ENCODE assay signal across 23 cellular contexts in genomic region chr14:91277546-91278382, GRCh38. TPM values are rescaled to one million over a fixed set of nuclear protein-coding genes. Genes with fewer than 3 reads are reported as not detected.
DNase-seq lines count a peak whose midpoint lies in the region; ATAC-seq and TF ChIP-seq lines count a peak whose summit lies in the region.
"Had no signal": no experiment of that assay in that cellular context is flagged by ENCODE, and none has a peak within 500 bp of the region (broad histone marks: within the 10 kb centered on the region; RNA-seq: fewer than 3 reads in every experiment).

No MANE protein-coding gene starts in this region.

- CTCF ChIA-PET in activated naive CD4-positive, alpha-beta T cell treated with anti-CD3 and anti-CD28 coated beads for 36 hours (lab: Charles Lee), result interaction anchor here (0.5 to 5.8 kb wide), 4 partner anchors 9 to 583 kb away, joined by 3 to 34 read pairs (median 8); no protein-coding TSS in a partner anchor
- CTCF ChIA-PET in OCI-LY7 (lab: Charles Lee; ENCODE audit: unreplicated experiment), result interaction anchor here (0.6 kb wide), 1 partner anchor 147 kb away, joined by 3 read pairs; no protein-coding TSS in a partner anchor

- H3K9me3 Mint-ChIP-seq in activated naive CD4-positive, alpha-beta T cell treated with anti-CD3 and anti-CD28 coated beads, Interleukin-2, amount 50 U/mL, for 24 hours, result no peaks in the 10 kb centered on the region
- no peaks in the 10 kb centered on the region for H3K9me3 Mint-ChIP-seq in activated naive CD4-positive, alpha-beta T cell treated with anti-CD3 and anti-CD28 coated beads for 36 hours
- H3K9me3 Mint-ChIP-seq: activated naive CD8-positive, alpha-beta T cell treated with anti-CD3 and anti-CD28 coated beads, Interleukin-2, amount 50 U/mL, for 24 hours; activated T-helper 17 cell treated with anti-CD3 and anti-CD28 coated beads, Interleukin-2, amount 50 U/mL, for 72 hours had no signal

- H3K27ac Mint-ChIP-seq in activated naive CD4-positive, alpha-beta T cell treated with anti-CD3 and anti-CD28 coated beads, Interleukin-2, amount 50 U/mL, for 24 hours, result peak overlapping the region; percentile 23
- no peak overlapping the region for H3K27ac Mint-ChIP-seq in activated naive CD4-positive, alpha-beta T cell treated with anti-CD3 and anti-CD28 coated beads for 36 hours
- H3K27ac Mint-ChIP-seq: activated T-helper 17 cell treated with anti-CD3 and anti-CD28 coated beads, Interleukin-2, amount 50 U/mL, for 72 hours; brain had no signal

- no peaks in the 10 kb centered on the region for H3K79me2 ChIP-seq in OCI-LY7 (ENCODE audit: insufficient read depth, low read depth, low read length)

- no TSS peak for BruUV-seq in OCI-LY7 (replicated peaks; lab: Mats Ljungman, UMichigan)

- intact Hi-C loops in activated naive CD4-positive, alpha-beta T cell treated with anti-CD3 and anti-CD28 coated beads for 36 hours (cut with micrococcal nuclease), result no loop called here
- intact Hi-C loops in OCI-LY7 (cut with micrococcal nuclease; ENCODE audit: unreplicated experiment), result no loop called here
- intact Hi-C loops in transverse colon (cut with DNase I; ENCODE audit: low total_unique reads), result no loop called here

- WGBS in thymus, result 94% methylated on average over 30 of the region's 30 CpGs
- WGBS in transverse colon (ENCODE audit: low coverage in 1 of 2), 2 donors, result 80 to 92% methylated on average over 1 to 30 of the region's 30 CpGs

- no peak overlapping the region for H3K4me2 ChIP-seq in OCI-LY7 (ENCODE audit: low read length)
- H3K4me2 ChIP-seq: smooth muscle cell had no signal

- H3K9me2 ChIP-seq in OCI-LY7 (ENCODE audit: insufficient read depth, low read length), result no peaks in the 10 kb centered on the region

- in situ Hi-C loops in transverse colon (cut with MboI; ENCODE audit: low pct_ligation_motif_present in 1 of 4, low pct_unique_long_range_greater_than_20kb in 1 of 4, low sequenced_read_pairs in 3 of 4), result loop anchor here in 2 of 4 donors (25.0 kb wide), 2 partner anchors 365 to 390 kb away; no protein-coding TSS in a partner anchor

- peaks cover 98% of the 10 kb centered on the region for H3K36me3 ChIP-seq in OCI-LY7 (ENCODE audit: insufficient read depth, low read length)
- peaks cover 90% of the 10 kb centered on the region for H3K36me3 ChIP-seq in thymus (ENCODE audit: control insufficient read depth, insufficient read depth)
- H3K36me3 ChIP-seq in transverse colon, result peaks cover 0 to 22% (median 0%) of the 10 kb centered on the region in 4 donors
- H3K36me3 ChIP-seq: uterus had no signal

- POLR2A ChIA-PET in OCI-LY7 (lab: Charles Lee), result interaction anchor here (1.5 kb wide), 2 partner anchors 9 to 101 kb away, joined by 3 read pairs; no protein-coding TSS in a partner anchor

- H3K4me1 ChIP-seq in OCI-LY7 (ENCODE audit: insufficient read depth, low read length, poor library complexity, severe bottlenecking) (peaks cover 48% of the 10 kb centered on the region), thymus (ENCODE audit: control insufficient read depth, insufficient read depth, low read length) (no peaks in the 10 kb centered on the region), transverse colon (no peaks in the 10 kb centered on the region)
- H3K4me1 ChIP-seq: uterus had no signal

- no peak for TF ChIP-seq EP300 in transverse colon (IDR thresholded peaks at IDR 0.05; ENCODE audit: low read depth)

- H3K4me1 Mint-ChIP-seq in activated naive CD4-positive, alpha-beta T cell treated with anti-CD3 and anti-CD28 coated beads, Interleukin-2, amount 50 U/mL, for 24 hours, result no peaks in the 10 kb centered on the region
- H3K4me1 Mint-ChIP-seq in activated naive CD4-positive, alpha-beta T cell treated with anti-CD3 and anti-CD28 coated beads for 36 hours (ENCODE audit: low read depth), result no peaks in the 10 kb centered on the region
- H3K4me1 Mint-ChIP-seq: activated T-helper 17 cell treated with anti-CD3 and anti-CD28 coated beads, Interleukin-2, amount 50 U/mL, for 72 hours; brain had no signal

- peaks cover 7% of the 10 kb centered on the region for H3K36me3 Mint-ChIP-seq in activated naive CD4-positive, alpha-beta T cell treated with anti-CD3 and anti-CD28 coated beads, Interleukin-2, amount 50 U/mL, for 24 hours
- peaks cover 28% of the 10 kb centered on the region for H3K36me3 Mint-ChIP-seq in activated naive CD4-positive, alpha-beta T cell treated with anti-CD3 and anti-CD28 coated beads for 36 hours (ENCODE audit: low read depth)

- H3K4me3 ChIP-seq in OCI-LY7 (ENCODE audit: low read depth, low read length, poor library complexity, severe bottlenecking) (no peak overlapping the region), thymus (ENCODE audit: low read length) (no peak overlapping the region), transverse colon (no peak overlapping the region)
- H3K4me3 ChIP-seq: smooth muscle cell, uterus had no signal

- H4K20me1 ChIP-seq in OCI-LY7 (ENCODE audit: insufficient read depth, low read length), result no peaks in the 10 kb centered on the region

- ATAC-seq in esophagus mucosa, result peak; percentile 71
- no peak for ATAC-seq in left lobe of liver
- ATAC-seq: activated CD4-positive, CD25-positive, alpha-beta regulatory T cell treated with anti-CD3 and anti-CD28 coated beads, Interleukin-2, amount 50 U/mL, for 24 hours; activated naive CD8-positive, alpha-beta T cell treated with anti-CD3 and anti-CD28 coated beads, Interleukin-2, amount 50 U/mL, for 24 hours; activated T-helper 17 cell treated with anti-CD3 and anti-CD28 coated beads, Interleukin-2, amount 50 U/mL, for 72 hours had no signal

- H3K4me3 Mint-ChIP-seq in activated naive CD4-positive, alpha-beta T cell treated with anti-CD3 and anti-CD28 coated beads, Interleukin-2, amount 50 U/mL, for 24 hours, result no peak overlapping the region
- no peak overlapping the region for H3K4me3 Mint-ChIP-seq in activated naive CD4-positive, alpha-beta T cell treated with anti-CD3 and anti-CD28 coated beads for 36 hours
- H3K4me3 Mint-ChIP-seq: activated naive CD8-positive, alpha-beta T cell treated with anti-CD3 and anti-CD28 coated beads, Interleukin-2, amount 50 U/mL, for 24 hours; activated T-helper 17 cell treated with anti-CD3 and anti-CD28 coated beads, Interleukin-2, amount 50 U/mL, for 72 hours; brain had no signal

- H3K27ac ChIP-seq in OCI-LY7 (ENCODE audit: low read depth, low read length, poor library complexity, severe bottlenecking) (peak overlapping the region; percentile 97), thymus (ENCODE audit: low read depth) (peak overlapping the region; percentile 19), transverse colon (no peak overlapping the region)
- H3K27ac ChIP-seq: C4-2B, uterus had no signal

- H3K27me3 ChIP-seq in thymus (ENCODE audit: control insufficient read depth, insufficient read depth) (no peaks in the 10 kb centered on the region), transverse colon (no peaks in the 10 kb centered on the region)
- H3K27me3 ChIP-seq: uterus had no signal

- H2AFZ ChIP-seq in OCI-LY7 (ENCODE audit: low read length), result no peak overlapping the region

- TF ChIP-seq CTCF in OCI-LY7 (conservative IDR thresholded peaks at IDR 0.05; ENCODE audit: low read length), result no peak
- TF ChIP-seq CTCF in transverse colon (IDR thresholded peaks at IDR 0.05), result no peak

- TF ChIP-seq POLR2A in transverse colon (IDR thresholded peaks at IDR 0.05), result no peak

- H3K27me3 Mint-ChIP-seq in activated naive CD4-positive, alpha-beta T cell treated with anti-CD3 and anti-CD28 coated beads, Interleukin-2, amount 50 U/mL, for 24 hours, result no peaks in the 10 kb centered on the region
- H3K27me3 Mint-ChIP-seq in activated naive CD4-positive, alpha-beta T cell treated with anti-CD3 and anti-CD28 coated beads for 36 hours (ENCODE audit: low read depth), result no peaks in the 10 kb centered on the region
- H3K27me3 Mint-ChIP-seq: activated naive CD8-positive, alpha-beta T cell treated with anti-CD3 and anti-CD28 coated beads, Interleukin-2, amount 50 U/mL, for 24 hours; activated T-helper 17 cell treated with anti-CD3 and anti-CD28 coated beads, Interleukin-2, amount 50 U/mL, for 72 hours; brain had no signal

- no peak for DNase-seq in activated naive CD4-positive, alpha-beta T cell treated with anti-CD3 and anti-CD28 coated beads for 36 hours
- DNase-seq in OCI-LY7 (ENCODE audit: low spot score) (no peak), HuH-7.5 (ENCODE audit: low spot score) (no peak), transverse colon (no peak), left lobe of liver (ENCODE audit: low spot score) (no peak)
- DNase-seq: activated naive CD8-positive, alpha-beta T cell treated with anti-CD3 and anti-CD28 coated beads, Interleukin-2, amount 50 U/mL, for 24 hours; dermis blood vessel endothelial cell; DMS 273 treated with DMSO at 0.1 percent for 48 hours; GF-D8; KBM-7; NCI-H2107; nucleus accumbens; RPMI8226; stimulated activated CD4-positive, alpha-beta T cell treated with anti-CD3 and anti-CD28 coated beads, Interleukin-2, amount 100 ng/mL, for 48 hours; uterus had no signal

- no peaks in the 10 kb centered on the region for H3K9me3 ChIP-seq in OCI-LY7 (ENCODE audit: low read length)
- H3K9me3 ChIP-seq in thymus (ENCODE audit: control insufficient read depth), result peaks cover 1% of the 10 kb centered on the region
- no peaks in the 10 kb centered on the region for H3K9me3 ChIP-seq in transverse colon
- H3K9me3 ChIP-seq: uterus had no signal

RNA-seq across cellular contexts. Expression of gene GPR68, which starts 33.3 kb away (rescaled TPM):
- total RNA-seq in activated naive CD4-positive, alpha-beta T cell treated with anti-CD3 and anti-CD28 coated beads for 36 hours, result 1 to 10 TPM; 1.2 to 1.3 TPM
- total RNA-seq in OCI-LY7 (2014; rRNA removed; shearing (Covaris generic)), result 0.13 and 0.85 TPM in 2 replicates
- 0.41 and 0.84 TPM in 2 replicates for total RNA-seq in OCI-LY7 (2022)
- 11.6 TPM for total RNA-seq in esophagus mucosa
- polyA plus RNA-seq in thymus, result 3.6 TPM
- total RNA-seq in transverse colon, result under 1 TPM in 3 of 4 donors, not detected in 1; 0.48 to 0.80 (median 0.55) TPM
- total RNA-seq in left lobe of liver, result 0.10 TPM

Comparison
In these comparisons a context has a peak if more than half of its experiments do, and no peak if none do; other contexts are left out.
1. H3K27ac ChIP-seq: peak in OCI-LY7 (single experiment) and thymus (single experiment); none in transverse colon (0 of 4).